ENCODE assay signal across 8 cellular contexts in genomic region chr2:215680605-215681598, GRCh38.
DNase-seq lines count a peak whose midpoint lies in the region; ATAC-seq and TF ChIP-seq lines count a peak whose summit lies in the region.
"Had no signal": no experiment of that assay in that cellular context is flagged by ENCODE, and none has a peak within 500 bp of the region (broad histone marks: within the 10 kb centered on the region; RNA-seq: fewer than 3 reads in every experiment).

No MANE protein-coding gene starts in this region.

- peak; percentile 37 for DNase-seq in GM12865 (ENCODE audit: low read depth)
- DNase-seq in SW480 (ENCODE audit: low spot score), result peak; percentile 88
- peak; percentile 95 to 96 for DNase-seq in foreskin keratinocyte
- peak; percentile 22 for DNase-seq in stimulated activated naive CD8-positive, alpha-beta T cell treated with anti-CD3 and anti-CD28 coated beads, Interleukin-15, Interleukin-2, amounts not matched to agents 100 U/mL and 50 U/mL, for 24 hours
- no peak for DNase-seq in activated gamma-delta T cell treated with Interleukin-2 at 50 U/mL for 16 hours

- no peak overlapping the region for H3K4me3 ChIP-seq in GM12865 (ENCODE audit: low read depth, low read length)
- H3K4me3 ChIP-seq: SJSA1 had no signal

- H3K4me1 ChIP-seq in foreskin keratinocyte, result peaks cover 11% of the 10 kb centered on the region

- peak overlapping the region; percentile 60 for H3K27ac ChIP-seq in foreskin keratinocyte
- H3K27ac ChIP-seq: SJSA1 had no signal

- H3K27me3 ChIP-seq in foreskin keratinocyte, result no peaks in the 10 kb centered on the region
- H3K27me3 ChIP-seq: SJSA1 had no signal

- TF ChIP-seq CTCF in GM12865 (IDR thresholded peaks at IDR 0.05; ENCODE audit: insufficient read depth, low read depth, low read length, missing control alignments), result no peak
- no peak for TF ChIP-seq CTCF in foreskin keratinocyte (conservative IDR thresholded peaks at IDR 0.05)

- ATAC-seq in HG03354 (IDR thresholded peaks at IDR 0.05; ENCODE audit: poor library complexity, severe bottlenecking, unreplicated experiment) (peak; percentile 67), foreskin keratinocyte (peak; percentile 61), HG03280 (IDR thresholded peaks at IDR 0.05; ENCODE audit: unreplicated experiment) (no peak)
- ATAC-seq in stimulated activated naive CD8-positive, alpha-beta T cell treated with anti-CD3 and anti-CD28 coated beads, Interleukin-15, Interleukin-2, amounts not matched to agents 100 U/mL and 50 U/mL, for 24 hours, result peak; percentile 75
